ENCODE assay signal across 10 cellular contexts in the genomic region with DNA sequence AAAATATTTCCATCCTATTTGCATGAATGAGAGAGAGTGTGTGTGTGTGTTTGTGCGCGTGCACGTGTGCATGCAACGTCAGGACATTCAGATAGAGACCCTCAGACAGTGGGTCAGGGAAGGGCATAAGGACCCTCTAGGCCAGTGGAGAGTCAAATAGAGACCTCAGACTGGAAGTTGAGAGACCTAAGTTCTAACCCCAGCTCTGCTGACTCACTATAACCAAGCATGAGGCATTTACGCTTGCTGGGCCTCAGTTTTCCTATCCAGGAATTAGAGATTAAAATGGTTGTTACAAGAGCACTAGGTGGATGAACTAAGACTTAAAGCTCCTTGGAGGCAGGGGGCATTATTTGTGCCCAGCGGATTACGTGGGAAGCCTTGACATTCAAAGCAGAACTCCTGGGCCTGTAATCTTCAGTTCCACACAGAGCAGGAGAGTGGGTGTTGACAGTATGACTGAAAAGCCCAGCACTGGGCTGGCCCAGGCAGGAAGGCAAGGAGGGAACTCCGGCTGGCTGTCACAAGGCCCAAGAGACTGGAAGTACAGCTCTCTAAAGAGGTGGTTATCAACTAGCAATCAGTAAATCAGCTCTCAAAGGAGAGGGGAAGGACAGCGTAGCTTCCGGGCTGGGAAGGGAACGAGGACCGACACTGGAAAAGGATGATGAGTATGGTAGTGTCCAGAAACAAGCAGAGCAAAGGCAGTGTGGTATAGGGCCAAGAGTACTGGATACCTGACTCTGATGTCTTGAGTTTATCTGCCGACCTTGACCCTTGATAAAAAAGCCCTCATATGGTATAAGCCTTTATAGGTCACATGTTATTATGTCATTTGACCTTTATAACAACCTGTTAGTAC. TPM values are rescaled to one million over a fixed set of nuclear protein-coding genes. Genes with fewer than 3 reads are reported as not detected.
DNase-seq lines count a peak whose midpoint lies in the region; TF ChIP-seq lines count a peak whose summit lies in the region.
"Had no signal": no experiment of that assay in that cellular context is flagged by ENCODE, and none has a peak within 500 bp of the region (broad histone marks: within the 10 kb centered on the region; RNA-seq: fewer than 3 reads in every experiment).

No MANE protein-coding gene starts in this region.

- DNase-seq in activated CD4-positive, alpha-beta T cell treated with anti-CD3 and anti-CD28 coated beads for 48 hours: peak; percentile 34
- DNase-seq in activated CD4-positive, alpha-beta T cell treated with anti-CD3 and anti-CD28 coated beads, Interleukin-2, amount 50 U/mL, for 1 hour: no peak
- DNase-seq in activated T-cell treated with anti-CD3 and anti-CD28 coated beads, Interleukin-2, amount 50 U/mL, for 48 hours: peak; percentile 47 to 54
- no peak for DNase-seq in right atrium auricular region (ENCODE audit: low spot score)
- DNase-seq in osteocyte (ENCODE audit: extremely low spot score, unreplicated experiment): no peak
- no peak for DNase-seq in SKM-1 (lab: John Stamatoyannopoulos, UW; ENCODE audit: unreplicated experiment)
- DNase-seq in NCI-H1436 treated with DMSO at 0.1 percent for 48 hours (lab: John Stamatoyannopoulos, UW): no peak
- DNase-seq: MG63, PC-3 had no signal

- TF ChIP-seq CTCF in right atrium auricular region (IDR thresholded peaks at IDR 0.05) (no peak), osteocyte (IDR thresholded peaks at IDR 0.05) (no peak)

- H3K9me3 Mint-ChIP-seq in stimulated activated naive CD8-positive, alpha-beta T cell treated with anti-CD3 and anti-CD28 coated beads, Interleukin-15, Interleukin-2, amounts not matched to agents 100 ng/mL and 50 ng/mL, for 24 hours: no peaks in the 10 kb centered on the region
- H3K9me3 Mint-ChIP-seq in osteocyte (ENCODE audit: unreplicated experiment): no peaks in the 10 kb centered on the region

- peaks cover 88% of the 10 kb centered on the region for H3K36me3 Mint-ChIP-seq in stimulated activated naive CD8-positive, alpha-beta T cell treated with anti-CD3 and anti-CD28 coated beads, Interleukin-15, Interleukin-2, amounts not matched to agents 100 ng/mL and 50 ng/mL, for 24 hours (ENCODE audit: low read depth)
- peaks cover 18% of the 10 kb centered on the region for H3K36me3 Mint-ChIP-seq in osteocyte (ENCODE audit: unreplicated experiment)

- H3K27me3 ChIP-seq in right atrium auricular region: no peaks in the 10 kb centered on the region
- H3K27me3 ChIP-seq: MG63 had no signal

- peaks cover 68% of the 10 kb centered on the region for H3K4me1 Mint-ChIP-seq in stimulated activated naive CD8-positive, alpha-beta T cell treated with anti-CD3 and anti-CD28 coated beads, Interleukin-15, Interleukin-2, amounts not matched to agents 100 ng/mL and 50 ng/mL, for 24 hours (ENCODE audit: low read depth)
- H3K4me1 Mint-ChIP-seq in osteocyte (ENCODE audit: unreplicated experiment): peaks cover 16% of the 10 kb centered on the region

- peaks cover 17% of the 10 kb centered on the region for H3K36me3 ChIP-seq in right atrium auricular region

- peak overlapping the region; percentile 0 to 2 for H3K27ac ChIP-seq in right atrium auricular region

- no peaks in the 10 kb centered on the region for H3K27me3 Mint-ChIP-seq in stimulated activated naive CD8-positive, alpha-beta T cell treated with anti-CD3 and anti-CD28 coated beads, Interleukin-15, Interleukin-2, amounts not matched to agents 100 ng/mL and 50 ng/mL, for 24 hours
- H3K27me3 Mint-ChIP-seq in osteocyte (ENCODE audit: unreplicated experiment): no peaks in the 10 kb centered on the region

- peak overlapping the region; percentile 96 for H3K27ac Mint-ChIP-seq in stimulated activated naive CD8-positive, alpha-beta T cell treated with anti-CD3 and anti-CD28 coated beads, Interleukin-15, Interleukin-2, amounts not matched to agents 100 ng/mL and 50 ng/mL, for 24 hours
- H3K27ac Mint-ChIP-seq in osteocyte (ENCODE audit: unreplicated experiment): no peak overlapping the region

- H3K4me3 Mint-ChIP-seq in stimulated activated naive CD8-positive, alpha-beta T cell treated with anti-CD3 and anti-CD28 coated beads, Interleukin-15, Interleukin-2, amounts not matched to agents 100 ng/mL and 50 ng/mL, for 24 hours: peak overlapping the region; percentile 89
- H3K4me3 Mint-ChIP-seq in osteocyte (ENCODE audit: unreplicated experiment): no peak overlapping the region

- no peak overlapping the region for H3K4me3 ChIP-seq in right atrium auricular region
- H3K4me3 ChIP-seq: MG63 had no signal

- H3K4me1 ChIP-seq in right atrium auricular region: peaks cover 0 to 51% of the 10 kb centered on the region in 2 donors

- H3K9me3 ChIP-seq in right atrium auricular region: no peaks in the 10 kb centered on the region
- H3K9me3 ChIP-seq: MG63 had no signal

RNA-seq across cellular contexts. Expression of gene RHOG, which starts 9.2 kb away (rescaled TPM):
- total RNA-seq in right atrium auricular region (10 to 100 TPM; 20.1 to 48.9 TPM), osteocyte (44.6 and 46.8 TPM in 2 replicates)

RNA-seq across cellular contexts. Expression of gene PGAP2, which starts 23.2 kb away (rescaled TPM):
- total RNA-seq in right atrium auricular region: 10 to 100 TPM; 10.8 to 14.9 TPM
- 20.3 and 22.7 TPM in 2 replicates for total RNA-seq in osteocyte

RNA-seq across cellular contexts. Expression of gene STIM1, which starts 23.9 kb away (rescaled TPM):
- total RNA-seq in right atrium auricular region: 10 to 100 TPM; 15.4 to 16.6 TPM
- total RNA-seq in osteocyte: 45.2 and 46.9 TPM in 2 replicates

RNA-seq across cellular contexts. Expression of gene NUP98, which starts 34.3 kb away (rescaled TPM):
- total RNA-seq in right atrium auricular region (10 to 100 TPM; 58.8 to 94.5 TPM), osteocyte (68.9 and 71.0 TPM in 2 replicates)

Comparison
In these comparisons a context has a peak if more than half of its experiments do, and no peak if none do; other contexts are left out.
1. DNase-seq: peak in activated CD4-positive, alpha-beta T cell treated with anti-CD3 and anti-CD28 coated beads for 48 hours (single experiment) and activated T-cell treated with anti-CD3 and anti-CD28 coated beads, Interleukin-2, amount 50 U/mL, for 48 hours (2 of 2); none in activated CD4-positive, alpha-beta T cell treated with anti-CD3 and anti-CD28 coated beads, Interleukin-2, amount 50 U/mL, for 1 hour (single experiment), right atrium auricular region (single experiment), osteocyte (single experiment), SKM-1 (single experiment) and NCI-H1436 treated with DMSO at 0.1 percent for 48 hours (single experiment).